28 cellular contexts compared by ENCODE assay signal in genomic region chr7:91609525-91609924, GRCh38.
DNase-seq lines count a peak whose midpoint lies in the region; ATAC-seq and TF ChIP-seq lines count a peak whose summit lies in the region.
"Had no signal": no experiment of that assay in that cellular context is flagged by ENCODE, and none has a peak within 500 bp of the region (broad histone marks: within the 10 kb centered on the region; RNA-seq: fewer than 3 reads in every experiment).

No MANE protein-coding gene starts in this region.

- no peaks in the 10 kb centered on the region for H3K36me3 ChIP-seq in HCT116 (ENCODE audit: control insufficient read depth in 1 of 2, insufficient read depth in 2 of 2, low read length in 2 of 2)
- no peaks in the 10 kb centered on the region for H3K36me3 ChIP-seq in upper lobe of right lung
- H3K36me3 ChIP-seq: ascending aorta, lower lobe of right lung, pancreas, SJSA1, spleen had no signal

- no peak overlapping the region for H3K27ac Mint-ChIP-seq in type B pancreatic cell
- H3K27ac Mint-ChIP-seq: activated CD8-positive, alpha-beta T cell treated with anti-CD3 and anti-CD28 coated beads for 36 hours; activated naive CD8-positive, alpha-beta T cell treated with anti-CD3 and anti-CD28 coated beads for 36 hours; natural killer cell treated with Interleukin-12 subunit alpha and Interleukin-12 subunit beta and Interleukin-15 and Interleukin-18, amount 100 ng/mL, for 72 hours; T-helper 1 cell treated with Interleukin-12 subunit alpha and Interleukin-12 subunit beta and Interleukin-4 antibody, amounts not matched to agents 30 μg/mL and 1 μg/mL, for 36 hours had no signal

- H3K79me2 ChIP-seq in HCT116 (ENCODE audit: insufficient read depth, low read length) = no peaks in the 10 kb centered on the region

- CTCF ChIA-PET in HCT116 (lab: Charles Lee) = no interaction called here

- H3K27ac ChIP-seq in HCT116 (ENCODE audit: low read depth, low read length) = no peak overlapping the region
- H3K27ac ChIP-seq in VCaP = no peak overlapping the region
- no peak overlapping the region for H3K27ac ChIP-seq in upper lobe of right lung
- H3K27ac ChIP-seq: ascending aorta, dorsolateral prefrontal cortex, KMS-11, lower lobe of right lung, pancreas, SJSA1, spleen had no signal

- POLR2A ChIA-PET in HCT116 (lab: Charles Lee) = no interaction called here

- BruUV-seq in HCT116 (replicated peaks; lab: Mats Ljungman, UMichigan) = no TSS peak

- intact Hi-C loops in HCT116 (cut with micrococcal nuclease) (no loop called here), upper lobe of right lung (cut with DNase I) (no loop called here)

- TF ChIP-seq CTCF in AG09309 (IDR thresholded peaks at IDR 0.05; ENCODE audit: control insufficient read depth, insufficient read depth, low read depth, low read length, missing control alignments) (peak; percentile 9), HCT116 (IDR thresholded peaks at IDR 0.05 in 2 of 3, conservative IDR thresholded peaks at IDR 0.05 in 1 of 3; ENCODE audit: borderline replicate concordance in 1 of 3, insufficient read depth in 1 of 3, low read depth in 2 of 3, low read length in 2 of 3) (no peak), VCaP (conservative IDR thresholded peaks at IDR 0.05) (peak; percentile 15), type B pancreatic cell (conservative IDR thresholded peaks at IDR 0.05) (no peak), upper lobe of right lung (IDR thresholded peaks at IDR 0.05) (no peak)

- in situ Hi-C loops in KBM-7 (cut with MboI; ENCODE audit: low pct_unique_long_range_greater_than_20kb, low sequenced_read_pairs) = no loop called here

- TF ChIP-seq RAD21 in HCT116 (IDR thresholded peaks at IDR 0.05; ENCODE audit: low read depth) = peak; percentile 8; the same call in 1 of the 2 replicates

- no peak for ATAC-seq in HCT116
- ATAC-seq in upper lobe of right lung = no peak
- ATAC-seq: activated CD8-positive, alpha-beta T cell treated with anti-CD3 and anti-CD28 coated beads for 36 hours; lower lobe of right lung; natural killer cell treated with Interleukin-12 subunit alpha and Interleukin-12 subunit beta and Interleukin-15 and Interleukin-18, amount 100 ng/mL, for 72 hours; pancreas had no signal

- H2AFZ ChIP-seq in HCT116 (ENCODE audit: low read depth, low read length, poor library complexity, severe bottlenecking) = no peak overlapping the region

- no peaks in the 10 kb centered on the region for H3K27me3 Mint-ChIP-seq in type B pancreatic cell
- H3K27me3 Mint-ChIP-seq: activated CD8-positive, alpha-beta T cell treated with anti-CD3 and anti-CD28 coated beads for 36 hours; activated naive CD8-positive, alpha-beta T cell treated with anti-CD3 and anti-CD28 coated beads for 36 hours; central memory CD8-positive, alpha-beta T cell; natural killer cell treated with Interleukin-12 subunit alpha and Interleukin-12 subunit beta and Interleukin-15 and Interleukin-18, amount 100 ng/mL, for 72 hours had no signal

- RAD21 ChIA-PET in HCT116 (lab: Charles Lee; ENCODE audit: low non-redundant PET in 1 of 2, low total read pairs in 2 of 2, uncharacterized antibody in 2 of 2, unreplicated experiment in 2 of 2) = no interaction called here

- no peaks in the 10 kb centered on the region for H4K20me1 ChIP-seq in HCT116 (ENCODE audit: insufficient read depth)

- H3K9ac ChIP-seq in HCT116 (ENCODE audit: low read length) = no peak overlapping the region
- H3K9ac ChIP-seq: KMS-11 had no signal

- H3K27me3 ChIP-seq in HCT116 (ENCODE audit: insufficient read depth, low read length) = no peaks in the 10 kb centered on the region
- no peaks in the 10 kb centered on the region for H3K27me3 ChIP-seq in upper lobe of right lung
- H3K27me3 ChIP-seq: ascending aorta, dorsolateral prefrontal cortex, pancreas, SJSA1, spleen had no signal

- H3K9me3 ChIP-seq in HCT116 (ENCODE audit: control insufficient read depth in 1 of 2, insufficient read depth in 1 of 2, low read depth in 1 of 2, low read length in 2 of 2) (no peaks in the 10 kb centered on the region), upper lobe of right lung (peaks cover 8% of the 10 kb centered on the region)
- H3K9me3 ChIP-seq: ascending aorta, lower lobe of right lung, SJSA1 had no signal

- no peak for TF ChIP-seq POLR2A in HCT116 (IDR thresholded peaks at IDR 0.05; ENCODE audit: borderline replicate concordance, extremely low read depth, insufficient read depth, insufficient read length)

- H3K4me1 Mint-ChIP-seq in type B pancreatic cell (ENCODE audit: unreplicated experiment) = no peaks in the 10 kb centered on the region
- H3K4me1 Mint-ChIP-seq: activated naive CD8-positive, alpha-beta T cell treated with anti-CD3 and anti-CD28 coated beads for 36 hours; central memory CD8-positive, alpha-beta T cell had no signal

- H3K9me2 ChIP-seq in HCT116 (ENCODE audit: insufficient read depth) = no peaks in the 10 kb centered on the region

- H3K4me3 ChIP-seq in AG09309 (ENCODE audit: control insufficient read depth, low read depth, low read length) = no peak overlapping the region
- no peak overlapping the region for H3K4me3 ChIP-seq in HCT116 (replicated peaks in 1 of 2; ENCODE audit: low read depth in 1 of 2, low read length in 2 of 2)
- no peak overlapping the region for H3K4me3 ChIP-seq in upper lobe of right lung
- H3K4me3 ChIP-seq: ascending aorta, dorsolateral prefrontal cortex, lower lobe of right lung, pancreas, SJSA1, spleen had no signal

- no peak overlapping the region for H3K4me2 ChIP-seq in HCT116 (ENCODE audit: low read length)
- H3K4me2 ChIP-seq: KMS-11 had no signal

- H3K36me3 Mint-ChIP-seq in type B pancreatic cell = peaks cover 3% of the 10 kb centered on the region
- H3K36me3 Mint-ChIP-seq: activated naive CD8-positive, alpha-beta T cell treated with anti-CD3 and anti-CD28 coated beads for 36 hours; natural killer cell treated with Interleukin-12 subunit alpha and Interleukin-12 subunit beta and Interleukin-15 and Interleukin-18, amount 100 ng/mL, for 72 hours had no signal

- H3K9me3 Mint-ChIP-seq in type B pancreatic cell = no peaks in the 10 kb centered on the region
- H3K9me3 Mint-ChIP-seq: activated CD8-positive, alpha-beta T cell treated with anti-CD3 and anti-CD28 coated beads for 36 hours; T-helper 1 cell treated with Interleukin-12 subunit alpha and Interleukin-12 subunit beta and Interleukin-4 antibody, amounts not matched to agents 30 μg/mL and 1 μg/mL, for 36 hours had no signal

- no peak overlapping the region for H3K4me3 Mint-ChIP-seq in type B pancreatic cell
- H3K4me3 Mint-ChIP-seq: activated CD8-positive, alpha-beta T cell treated with anti-CD3 and anti-CD28 coated beads for 36 hours; activated naive CD8-positive, alpha-beta T cell treated with anti-CD3 and anti-CD28 coated beads for 36 hours; central memory CD8-positive, alpha-beta T cell; natural killer cell treated with Interleukin-12 subunit alpha and Interleukin-12 subunit beta and Interleukin-15 and Interleukin-18, amount 100 ng/mL, for 72 hours; T-helper 1 cell treated with Interleukin-12 subunit alpha and Interleukin-12 subunit beta and Interleukin-4 antibody, amounts not matched to agents 30 μg/mL and 1 μg/mL, for 36 hours had no signal

- DNase-seq in AG09309 (ENCODE audit: low read depth) (no peak), HCT116 (ENCODE audit: low read depth, low spot score) (no peak), fibroblast of peridontal ligament (ENCODE audit: extremely low read depth) (peak; percentile 28), KBM-7 (no peak), type B pancreatic cell (ENCODE audit: extremely low spot score, unreplicated experiment) (no peak), upper lobe of right lung (no peak), NOMO-1 treated with DMSO at 0.1 percent for 48 hours (lab: John Stamatoyannopoulos, UW; ENCODE audit: unreplicated experiment) (no peak)
- DNase-seq: activated CD4-positive, alpha-beta T cell treated with anti-CD3 and anti-CD28 coated beads for 1 hour; activated CD8-positive, alpha-beta T cell treated with anti-CD3 and anti-CD28 coated beads for 36 hours; activated effector memory CD4-positive, alpha-beta T cell treated with Interleukin-2 at 50 U/mL for 16 hours; activated naive CD8-positive, alpha-beta T cell treated with anti-CD3 and anti-CD28 coated beads for 36 hours; dorsolateral prefrontal cortex; GDM1; HCEC 1CT; lower lobe of right lung; NCI-H1436 treated with DMSO at 0.1 percent for 48 hours; NCI-H524 treated with DMSO at 0.1 percent for 48 hours; pancreas; spleen; stimulated activated CD4-positive, alpha-beta T cell treated with anti-CD3 and anti-CD28 coated beads, Interleukin-2, amount 100 ng/mL, for 48 hours; trophoblast cell had no signal

- H3K4me1 ChIP-seq in HCT116 (ENCODE audit: control insufficient read depth in 1 of 2, insufficient read depth in 2 of 2, low read length in 2 of 2) (no peaks in the 10 kb centered on the region), upper lobe of right lung (no peaks in the 10 kb centered on the region)
- H3K4me1 ChIP-seq: ascending aorta, lower lobe of right lung, pancreas, SJSA1, spleen had no signal

TF ChIP-seq in HCT116, 20 proteins besides CTCF, POLR2A, EP300 and RAD21:
- TF ChIP-seq CEBPB (IDR thresholded peaks at IDR 0.05; ENCODE audit: low read depth) (no peak), SP1 (IDR thresholded peaks at IDR 0.05; ENCODE audit: low read depth) (no peak), ZFX (IDR thresholded peaks at IDR 0.05) (no peak), ZNF274 (IDR thresholded peaks at IDR 0.05; ENCODE audit: low read depth, low read length) (no peak), POLR2AphosphoS5 (IDR thresholded peaks at IDR 0.05; ENCODE audit: low read depth, low read length) (no peak), ELF1 (IDR thresholded peaks at IDR 0.05; ENCODE audit: borderline replicate concordance, low read depth) (no peak), CBX3 (IDR thresholded peaks at IDR 0.05; ENCODE audit: low read depth) (no peak), FOSL1 (IDR thresholded peaks at IDR 0.05; ENCODE audit: low read depth) (no peak), TCF7L2 (IDR thresholded peaks at IDR 0.05; ENCODE audit: borderline replicate concordance, extremely low read depth, insufficient read depth, insufficient read length) (no peak), YY1 (IDR thresholded peaks at IDR 0.05; ENCODE audit: extremely low read depth, insufficient replicate concordance, low read depth, low read length) (no peak), EZH2phosphoT487 (IDR thresholded peaks at IDR 0.05; ENCODE audit: borderline replicate concordance) (no peak), JUND (IDR thresholded peaks at IDR 0.05) (no peak), SIN3A (IDR thresholded peaks at IDR 0.05; ENCODE audit: low read depth) (no peak)

Comparison
In these comparisons a context has a peak if more than half of its experiments do, and no peak if none do; other contexts are left out.
1. CTCF ChIP-seq: peak in AG09309 (single experiment) and VCaP (single experiment); none in HCT116 (0 of 3), type B pancreatic cell (single experiment) and upper lobe of right lung (single experiment).